ENCODE assay signal across 1 cellular context in the genomic region with DNA sequence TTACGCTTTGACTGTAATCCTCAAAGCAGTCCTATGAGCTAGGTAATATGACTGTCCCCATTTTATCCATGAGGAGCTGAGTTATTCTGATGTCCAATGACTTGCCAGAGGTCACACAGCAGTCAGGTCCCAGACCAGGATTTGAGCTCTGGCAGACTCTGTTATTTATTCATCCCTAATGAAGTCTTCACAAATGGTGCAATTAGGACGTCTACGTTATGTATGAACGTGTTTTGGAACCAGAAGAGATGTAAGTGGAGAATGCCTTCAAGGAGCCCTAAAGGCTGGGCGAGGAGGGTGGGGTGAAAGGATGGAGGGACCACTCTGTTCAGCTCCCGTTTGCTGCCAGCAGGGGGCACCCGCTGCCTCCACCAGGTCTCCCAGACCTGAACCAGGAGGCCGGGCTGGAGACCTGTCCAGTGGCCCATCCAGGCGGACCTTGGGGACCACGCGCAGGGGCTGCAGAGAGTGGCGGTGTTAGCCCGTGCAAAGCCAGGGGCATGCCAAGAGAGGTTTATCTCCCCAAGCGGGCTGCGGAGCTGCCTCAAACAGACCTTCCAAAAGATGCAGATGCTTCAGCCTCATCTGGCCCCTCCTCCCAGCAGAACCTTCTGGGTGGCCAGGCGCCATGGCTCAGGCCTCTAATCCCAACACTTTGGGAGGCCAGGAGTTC.
A peak's percentile ranks its signal among the peaks of the same experiment; 100 is the strongest.
TF ChIP-seq lines count a peak whose summit lies in the region.

No MANE protein-coding gene starts in this region.

TF ChIP-seq in HEK293, 187 proteins besides CTCF, POLR2A, EP300 and RAD21 (continued from another document):
- TF ChIP-seq HOXC10 (CRISPR knock-in tag; IDR thresholded peaks at IDR 0.05), result no peak
- TF ChIP-seq ZNF621 (tag by site-specific recombination; IDR thresholded peaks at IDR 0.05), result no peak
- no peak for TF ChIP-seq PRDM1 (tag by site-specific recombination; IDR thresholded peaks at IDR 0.05)
- TF ChIP-seq, protein P1, sequence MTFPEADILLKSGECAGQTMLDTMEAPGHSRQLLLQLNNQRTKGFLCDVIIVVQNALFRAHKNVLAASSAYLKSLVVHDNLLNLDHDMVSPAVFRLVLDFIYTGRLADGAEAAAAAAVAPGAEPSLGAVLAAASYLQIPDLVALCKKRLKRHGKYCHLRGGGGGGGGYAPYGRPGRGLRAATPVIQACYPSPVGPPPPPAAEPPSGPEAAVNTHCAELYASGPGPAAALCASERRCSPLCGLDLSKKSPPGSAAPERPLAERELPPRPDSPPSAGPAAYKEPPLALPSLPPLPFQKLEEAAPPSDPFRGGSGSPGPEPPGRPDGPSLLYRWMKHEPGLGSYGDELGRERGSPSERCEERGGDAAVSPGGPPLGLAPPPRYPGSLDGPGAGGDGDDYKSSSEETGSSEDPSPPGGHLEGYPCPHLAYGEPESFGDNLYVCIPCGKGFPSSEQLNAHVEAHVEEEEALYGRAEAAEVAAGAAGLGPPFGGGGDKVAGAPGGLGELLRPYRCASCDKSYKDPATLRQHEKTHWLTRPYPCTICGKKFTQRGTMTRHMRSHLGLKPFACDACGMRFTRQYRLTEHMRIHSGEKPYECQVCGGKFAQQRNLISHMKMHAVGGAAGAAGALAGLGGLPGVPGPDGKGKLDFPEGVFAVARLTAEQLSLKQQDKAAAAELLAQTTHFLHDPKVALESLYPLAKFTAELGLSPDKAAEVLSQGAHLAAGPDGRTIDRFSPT (tag by site-specific recombination; IDR thresholded peaks at IDR 0.05), result no peak
- TF ChIP-seq ZNF624 (tag by site-specific recombination; IDR thresholded peaks at IDR 0.05), result no peak
- TF ChIP-seq ZBTB21 (tag by site-specific recombination; IDR thresholded peaks at IDR 0.05), result no peak
- TF ChIP-seq, protein P2, sequence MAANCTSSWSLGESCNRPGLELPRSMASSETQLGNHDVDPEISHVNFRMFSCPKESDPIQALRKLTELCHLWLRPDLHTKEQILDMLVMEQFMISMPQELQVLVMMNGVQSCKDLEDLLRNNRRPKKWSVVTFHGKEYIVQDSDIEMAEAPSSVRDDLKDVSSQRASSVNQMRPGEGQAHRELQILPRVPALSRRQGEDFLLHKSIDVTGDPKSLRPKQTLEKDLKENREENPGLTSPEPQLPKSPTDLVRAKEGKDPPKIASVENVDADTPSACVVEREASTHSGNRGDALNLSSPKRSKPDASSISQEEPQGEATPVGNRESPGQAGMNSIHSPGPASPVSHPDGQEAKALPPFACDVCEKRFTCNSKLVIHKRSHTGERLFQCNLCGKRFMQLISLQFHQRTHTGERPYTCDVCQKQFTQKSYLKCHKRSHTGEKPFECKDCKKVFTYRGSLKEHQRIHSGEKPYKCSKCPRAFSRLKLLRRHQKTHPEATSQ (tag by site-specific recombination; IDR thresholded peaks at IDR 0.05), result no peak
- TF ChIP-seq ZBTB17 (tag by site-specific recombination; IDR thresholded peaks at IDR 0.05), result 0 out of 2 replicates have a peak, but pooled peaks have one; percentile 34
- no peak for TF ChIP-seq KLF9 (tag by site-specific recombination; IDR thresholded peaks at IDR 0.05; ENCODE audit: low read depth)
- TF ChIP-seq, protein P3, sequence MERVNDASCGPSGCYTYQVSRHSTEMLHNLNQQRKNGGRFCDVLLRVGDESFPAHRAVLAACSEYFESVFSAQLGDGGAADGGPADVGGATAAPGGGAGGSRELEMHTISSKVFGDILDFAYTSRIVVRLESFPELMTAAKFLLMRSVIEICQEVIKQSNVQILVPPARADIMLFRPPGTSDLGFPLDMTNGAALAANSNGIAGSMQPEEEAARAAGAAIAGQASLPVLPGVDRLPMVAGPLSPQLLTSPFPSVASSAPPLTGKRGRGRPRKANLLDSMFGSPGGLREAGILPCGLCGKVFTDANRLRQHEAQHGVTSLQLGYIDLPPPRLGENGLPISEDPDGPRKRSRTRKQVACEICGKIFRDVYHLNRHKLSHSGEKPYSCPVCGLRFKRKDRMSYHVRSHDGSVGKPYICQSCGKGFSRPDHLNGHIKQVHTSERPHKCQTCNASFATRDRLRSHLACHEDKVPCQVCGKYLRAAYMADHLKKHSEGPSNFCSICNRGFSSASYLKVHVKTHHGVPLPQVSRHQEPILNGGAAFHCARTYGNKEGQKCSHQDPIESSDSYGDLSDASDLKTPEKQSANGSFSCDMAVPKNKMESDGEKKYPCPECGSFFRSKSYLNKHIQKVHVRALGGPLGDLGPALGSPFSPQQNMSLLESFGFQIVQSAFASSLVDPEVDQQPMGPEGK (tag by site-specific recombination; IDR thresholded peaks at IDR 0.05), result 0 out of 2 replicates have a peak, but pooled peaks have one; percentile 33
- TF ChIP-seq ZSCAN30 (tag by site-specific recombination; IDR thresholded peaks at IDR 0.05), result no peak
- no peak for TF ChIP-seq ZNF792 (tag by site-specific recombination; IDR thresholded peaks at IDR 0.05)
- TF ChIP-seq ZNF404 (tag by site-specific recombination; IDR thresholded peaks at IDR 0.05), result no peak
- TF ChIP-seq ZBTB8A (tag by site-specific recombination; IDR thresholded peaks at IDR 0.05), result 0 out of 2 replicates have a peak, but pooled peaks have one; percentile 17
- peak; percentile 33; the same call in 1 of the 2 replicates for TF ChIP-seq ZEB2 (tag by site-specific recombination; IDR thresholded peaks at IDR 0.05)
- no peak for TF ChIP-seq ZNF426 (tag by site-specific recombination; IDR thresholded peaks at IDR 0.05)
- TF ChIP-seq, protein P4, sequence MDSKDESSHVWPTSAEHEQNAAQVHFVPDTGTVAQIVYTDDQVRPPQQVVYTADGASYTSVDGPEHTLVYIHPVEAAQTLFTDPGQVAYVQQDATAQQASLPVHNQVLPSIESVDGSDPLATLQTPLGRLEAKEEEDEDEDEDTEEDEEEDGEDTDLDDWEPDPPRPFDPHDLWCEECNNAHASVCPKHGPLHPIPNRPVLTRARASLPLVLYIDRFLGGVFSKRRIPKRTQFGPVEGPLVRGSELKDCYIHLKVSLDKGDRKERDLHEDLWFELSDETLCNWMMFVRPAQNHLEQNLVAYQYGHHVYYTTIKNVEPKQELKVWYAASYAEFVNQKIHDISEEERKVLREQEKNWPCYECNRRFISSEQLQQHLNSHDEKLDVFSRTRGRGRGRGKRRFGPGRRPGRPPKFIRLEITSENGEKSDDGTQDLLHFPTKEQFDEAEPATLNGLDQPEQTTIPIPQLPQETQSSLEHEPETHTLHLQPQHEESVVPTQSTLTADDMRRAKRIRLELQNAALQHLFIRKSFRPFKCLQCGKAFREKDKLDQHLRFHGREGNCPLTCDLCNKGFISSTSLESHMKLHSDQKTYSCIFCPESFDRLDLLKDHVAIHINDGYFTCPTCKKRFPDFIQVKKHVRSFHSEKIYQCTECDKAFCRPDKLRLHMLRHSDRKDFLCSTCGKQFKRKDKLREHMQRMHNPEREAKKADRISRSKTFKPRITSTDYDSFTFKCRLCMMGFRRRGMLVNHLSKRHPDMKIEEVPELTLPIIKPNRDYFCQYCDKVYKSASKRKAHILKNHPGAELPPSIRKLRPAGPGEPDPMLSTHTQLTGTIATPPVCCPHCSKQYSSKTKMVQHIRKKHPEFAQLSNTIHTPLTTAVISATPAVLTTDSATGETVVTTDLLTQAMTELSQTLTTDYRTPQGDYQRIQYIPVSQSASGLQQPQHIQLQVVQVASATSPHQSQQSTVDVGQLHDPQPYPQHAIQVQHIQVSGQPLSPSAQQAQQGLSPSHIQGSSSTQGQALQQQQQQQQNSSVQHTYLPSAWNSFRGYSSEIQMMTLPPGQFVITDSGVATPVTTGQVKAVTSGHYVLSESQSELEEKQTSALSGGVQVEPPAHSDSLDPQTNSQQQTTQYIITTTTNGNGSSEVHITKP (tag by site-specific recombination; IDR thresholded peaks at IDR 0.05), result no peak
- no peak for TF ChIP-seq ZNF175 (tag by site-specific recombination; IDR thresholded peaks at IDR 0.05)
- TF ChIP-seq ZNF501 (tag by site-specific recombination; IDR thresholded peaks at IDR 0.05), result no peak
- TF ChIP-seq ZFP41 (tag by site-specific recombination; IDR thresholded peaks at IDR 0.05; ENCODE audit: borderline replicate concordance), result no peak
- TF ChIP-seq SCRT1 (tag by site-specific recombination; IDR thresholded peaks at IDR 0.05; ENCODE audit: borderline replicate concordance), result no peak
- TF ChIP-seq KLF1 (tag by site-specific recombination; IDR thresholded peaks at IDR 0.05), result no peak
- TF ChIP-seq, protein P5, sequence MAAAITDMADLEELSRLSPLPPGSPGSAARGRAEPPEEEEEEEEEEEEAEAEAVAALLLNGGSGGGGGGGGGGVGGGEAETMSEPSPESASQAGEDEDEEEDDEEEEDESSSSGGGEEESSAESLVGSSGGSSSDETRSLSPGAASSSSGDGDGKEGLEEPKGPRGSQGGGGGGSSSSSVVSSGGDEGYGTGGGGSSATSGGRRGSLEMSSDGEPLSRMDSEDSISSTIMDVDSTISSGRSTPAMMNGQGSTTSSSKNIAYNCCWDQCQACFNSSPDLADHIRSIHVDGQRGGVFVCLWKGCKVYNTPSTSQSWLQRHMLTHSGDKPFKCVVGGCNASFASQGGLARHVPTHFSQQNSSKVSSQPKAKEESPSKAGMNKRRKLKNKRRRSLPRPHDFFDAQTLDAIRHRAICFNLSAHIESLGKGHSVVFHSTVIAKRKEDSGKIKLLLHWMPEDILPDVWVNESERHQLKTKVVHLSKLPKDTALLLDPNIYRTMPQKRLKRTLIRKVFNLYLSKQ (tag by site-specific recombination; IDR thresholded peaks at IDR 0.05; ENCODE audit: borderline replicate concordance), result no peak
- TF ChIP-seq, protein P6, sequence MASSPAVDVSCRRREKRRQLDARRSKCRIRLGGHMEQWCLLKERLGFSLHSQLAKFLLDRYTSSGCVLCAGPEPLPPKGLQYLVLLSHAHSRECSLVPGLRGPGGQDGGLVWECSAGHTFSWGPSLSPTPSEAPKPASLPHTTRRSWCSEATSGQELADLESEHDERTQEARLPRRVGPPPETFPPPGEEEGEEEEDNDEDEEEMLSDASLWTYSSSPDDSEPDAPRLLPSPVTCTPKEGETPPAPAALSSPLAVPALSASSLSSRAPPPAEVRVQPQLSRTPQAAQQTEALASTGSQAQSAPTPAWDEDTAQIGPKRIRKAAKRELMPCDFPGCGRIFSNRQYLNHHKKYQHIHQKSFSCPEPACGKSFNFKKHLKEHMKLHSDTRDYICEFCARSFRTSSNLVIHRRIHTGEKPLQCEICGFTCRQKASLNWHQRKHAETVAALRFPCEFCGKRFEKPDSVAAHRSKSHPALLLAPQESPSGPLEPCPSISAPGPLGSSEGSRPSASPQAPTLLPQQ (tag by site-specific recombination; IDR thresholded peaks at IDR 0.05), result no peak
- peak; percentile 74 for TF ChIP-seq ZNF654 (tag by site-specific recombination; IDR thresholded peaks at IDR 0.05; ENCODE audit: low read depth)
- no peak for TF ChIP-seq ZNF561 (tag by site-specific recombination; IDR thresholded peaks at IDR 0.05; ENCODE audit: borderline replicate concordance)
- no peak for TF ChIP-seq ZNF423 (tag by site-specific recombination; IDR thresholded peaks at IDR 0.05)
- TF ChIP-seq ZNF48 (tag by site-specific recombination; IDR thresholded peaks at IDR 0.05), result no peak
- no peak for TF ChIP-seq ZNF239 (tag by site-specific recombination; IDR thresholded peaks at IDR 0.05)
- peak; percentile 85 for TF ChIP-seq ZNF366 (tag by site-specific recombination; conservative IDR thresholded peaks at IDR 0.05)
